9 cellular contexts compared by ENCODE assay signal in genomic region chr11:112453601-112454577, GRCh38.
DNase-seq lines count a peak whose midpoint lies in the region; ATAC-seq and TF ChIP-seq lines count a peak whose summit lies in the region.
"Had no signal": no experiment of that assay in that cellular context is flagged by ENCODE, and none has a peak within 500 bp of the region (broad histone marks: within the 10 kb centered on the region; RNA-seq: fewer than 3 reads in every experiment).

No MANE protein-coding gene starts in this region.

- H3K4me1 Mint-ChIP-seq in mesothelial cell of epicardium, result peaks cover 17% of the 10 kb centered on the region
- H3K4me1 Mint-ChIP-seq: IgD-negative memory B cell had no signal

- H3K9me3 ChIP-seq in GM23248 (ENCODE audit: low read depth), result no peaks in the 10 kb centered on the region

- H3K27ac Mint-ChIP-seq in mesothelial cell of epicardium, result no peak overlapping the region
- H3K27ac Mint-ChIP-seq: IgD-negative memory B cell had no signal

- H2AFZ ChIP-seq in GM23248, result no peak overlapping the region

- no peak overlapping the region for H3K4me3 Mint-ChIP-seq in mesothelial cell of epicardium

- no peaks in the 10 kb centered on the region for H3K9me2 ChIP-seq in GM23248 (ENCODE audit: insufficient read depth)

- no peak overlapping the region for H3K4me2 ChIP-seq in GM23248 (ENCODE audit: unreplicated experiment)

- H4K20me1 ChIP-seq in GM23248 (ENCODE audit: insufficient read depth), result no peaks in the 10 kb centered on the region

- no peak overlapping the region for H3K4me3 ChIP-seq in GM23248
- no peak overlapping the region for H3K4me3 ChIP-seq in cardiac fibroblast (replicated peaks in 1 of 2; ENCODE audit: low read depth in 2 of 2, low read length in 2 of 2)

- TF ChIP-seq CTCF in C4-2B (conservative IDR thresholded peaks at IDR 0.05) (peak; percentile 66), cardiac fibroblast (IDR thresholded peaks at IDR 0.05; ENCODE audit: low read depth, low read length) (peak; percentile 56), mesothelial cell of epicardium (IDR thresholded peaks at IDR 0.05; ENCODE audit: unreplicated experiment) (peak; percentile 24)

- H3K27me3 ChIP-seq in GM23248 (replicated peaks; ENCODE audit: insufficient read depth), result 0 out of 2 replicates have a peak, but pooled peaks cover 2% of the 10 kb centered on the region

- no peaks in the 10 kb centered on the region for H3K79me2 ChIP-seq in GM23248 (ENCODE audit: insufficient read depth)

- H3K36me3 ChIP-seq in GM23248 (ENCODE audit: low read depth), result no peaks in the 10 kb centered on the region

- no peaks in the 10 kb centered on the region for H3F3A ChIP-seq in GM23248 (ENCODE audit: insufficient read depth)

- H3K27ac ChIP-seq in C4-2B (no peak overlapping the region), GM23248 (no peak overlapping the region)

- WGBS in GM23248 (ENCODE audit: low coverage in 1 of 2, low lambda C conversion rate in 2 of 2, missing lambda C conversion rate in 2 of 2), 2 experiments, result 76 to 84% methylated on average over 4 of the region's 4 CpGs

- peaks cover 8% of the 10 kb centered on the region for H3K27me3 Mint-ChIP-seq in mesothelial cell of epicardium (ENCODE audit: low read depth)
- H3K27me3 Mint-ChIP-seq: IgD-negative memory B cell had no signal

- H3K36me3 Mint-ChIP-seq in mesothelial cell of epicardium, result no peaks in the 10 kb centered on the region

- H3K4me1 ChIP-seq in GM23248 (ENCODE audit: insufficient read depth), result no peaks in the 10 kb centered on the region

- DNase-seq in GM23248 (peak; percentile 48), RPMI7951 (ENCODE audit: low read depth) (peak; percentile 55), cardiac fibroblast (ENCODE audit: low read depth in 2 of 2) (peak; percentile 46 to 53), mesothelial cell of epicardium (ENCODE audit: low spot score in 2 of 2, unreplicated experiment in 2 of 2) (no peak), inferior parietal cortex (ENCODE audit: extremely low spot score) (no peak)

- H3K9ac ChIP-seq in GM23248, result no peak overlapping the region

- ATAC-seq in GM21825 (IDR thresholded peaks at IDR 0.05; ENCODE audit: unreplicated experiment), result no peak
- no peak for ATAC-seq in GM21515 (IDR thresholded peaks at IDR 0.05; ENCODE audit: unreplicated experiment)

- in situ Hi-C loops in GM23248 (cut with MboI), result no loop called here

- peaks cover 14% of the 10 kb centered on the region for H3K9me3 Mint-ChIP-seq in mesothelial cell of epicardium

Comparison
In these comparisons a context has a peak if more than half of its experiments do, and no peak if none do; other contexts are left out.
1. DNase-seq: peak in GM23248 (single experiment), RPMI7951 (single experiment) and cardiac fibroblast (2 of 2); none in mesothelial cell of epicardium (0 of 2) and inferior parietal cortex (single experiment).
2. Peak in every context shown above with its lines, with median percentiles within 50 percentile points of each other: CTCF ChIP-seq.